Comparison of ENCODE assay signal across 1 cellular context in genomic region chr11:44285756-44286155, GRCh38.
TF ChIP-seq lines count a peak whose summit lies in the region.

No MANE protein-coding gene starts in this region.

TF ChIP-seq in H1, 55 proteins besides CTCF, POLR2A, EP300 and RAD21:
- TF ChIP-seq TCF12 (IDR thresholded peaks at IDR 0.05; ENCODE audit: low read depth, low read length) (no peak), GTF2F1 (IDR thresholded peaks at IDR 0.05; ENCODE audit: borderline replicate concordance, low read depth, low read length) (no peak), MAFK (IDR thresholded peaks at IDR 0.05; ENCODE audit: low read depth, low read length) (no peak), TEAD4 (IDR thresholded peaks at IDR 0.05; ENCODE audit: low read depth, low read length) (no peak), JUN (IDR thresholded peaks at IDR 0.05; ENCODE audit: low read depth, low read length) (no peak), ATF2 (IDR thresholded peaks at IDR 0.05; ENCODE audit: low read length) (no peak), RNF2 (IDR thresholded peaks at IDR 0.05; ENCODE audit: borderline replicate concordance, low read depth, low read length, missing control alignments, poor library complexity, severe bottlenecking) (no peak)
